8 cellular contexts compared by ENCODE assay signal in the genomic region with DNA sequence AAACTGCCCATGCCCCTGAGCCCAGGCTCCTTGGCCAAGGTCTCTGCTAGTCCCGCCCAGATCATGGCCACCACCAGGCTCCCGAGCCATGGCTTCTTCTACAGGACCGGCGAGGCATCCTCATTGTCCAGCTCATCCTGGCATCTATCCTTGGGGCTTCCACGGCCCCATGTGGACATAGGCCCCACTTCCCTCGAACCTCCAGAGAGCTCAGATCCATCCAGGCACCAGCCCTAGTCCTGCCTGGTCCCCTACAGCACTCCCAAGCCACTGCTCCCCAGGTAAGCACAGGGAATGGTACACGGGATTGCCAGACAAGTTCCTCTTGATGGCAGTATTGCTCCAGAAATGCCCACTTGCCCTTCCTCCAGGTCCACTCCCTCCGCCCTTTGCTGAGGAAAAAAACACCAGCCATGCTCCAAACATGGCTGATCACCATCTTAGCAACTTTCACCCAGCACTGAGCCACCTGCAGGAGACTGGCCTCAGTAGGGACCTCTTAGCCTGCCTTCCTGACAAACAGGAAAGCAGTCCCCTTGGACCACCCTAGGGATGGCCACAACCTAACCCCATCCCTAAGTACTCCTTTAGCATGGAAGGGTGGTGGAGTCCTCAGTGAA.
DNase-seq lines count a peak whose midpoint lies in the region; ATAC-seq and TF ChIP-seq lines count a peak whose summit lies in the region.

No MANE protein-coding gene starts in this region.

- peak; percentile 72 for TF ChIP-seq CTCF in GM12873 (IDR thresholded peaks at IDR 0.05; ENCODE audit: insufficient read depth, low read depth, low read length, missing control alignments)
- no peak for TF ChIP-seq CTCF in NB4 (IDR thresholded peaks at IDR 0.05; ENCODE audit: low read depth, low read length)

- H3K9me3 ChIP-seq in neuron (ENCODE audit: low read length), result no peaks in the 10 kb centered on the region

- H3K4me1 ChIP-seq in neuron (ENCODE audit: insufficient read depth, low read length), result peaks cover 5% of the 10 kb centered on the region

- H3K4me3 ChIP-seq in NB4 (ENCODE audit: low read depth, low read length) (no peak overlapping the region), neuron (ENCODE audit: low read length) (peak overlapping the region; percentile 31)

- no peaks in the 10 kb centered on the region for H3K36me3 ChIP-seq in neuron (ENCODE audit: insufficient read depth, low read length)

- DNase-seq in NB4 (ENCODE audit: low read depth), result peak; percentile 63
- DNase-seq in amygdala (lab: John Stamatoyannopoulos, UW), result peak in 40 of 56 donors; percentile 0 to 89 (median 40)
- DNase-seq in HCEC 1CT, result no peak
- DNase-seq in LoVo (ENCODE audit: low spot score), result no peak
- DNase-seq in dermis blood vessel endothelial cell, result no peak

- peak; percentile 62 for ATAC-seq in GM21723 (IDR thresholded peaks at IDR 0.05; ENCODE audit: unreplicated experiment)

- H2AFZ ChIP-seq in neuron (ENCODE audit: low read depth, low read length), result no peak overlapping the region

- TF ChIP-seq POLR2A in NB4 (IDR thresholded peaks at IDR 0.05; ENCODE audit: extremely low read depth, insufficient read length), result no peak

- peaks cover 6% of the 10 kb centered on the region for H3K27me3 ChIP-seq in neuron (ENCODE audit: insufficient read depth, low read length)

Comparison
In these comparisons a context has a peak if more than half of its experiments do, and no peak if none do; other contexts are left out.
1. DNase-seq: peak in NB4 (single experiment) and amygdala (40 of 56); none in HCEC 1CT (single experiment), LoVo (single experiment) and dermis blood vessel endothelial cell (single experiment).